ENCODE assay signal across 10 cellular contexts in the genomic region with DNA sequence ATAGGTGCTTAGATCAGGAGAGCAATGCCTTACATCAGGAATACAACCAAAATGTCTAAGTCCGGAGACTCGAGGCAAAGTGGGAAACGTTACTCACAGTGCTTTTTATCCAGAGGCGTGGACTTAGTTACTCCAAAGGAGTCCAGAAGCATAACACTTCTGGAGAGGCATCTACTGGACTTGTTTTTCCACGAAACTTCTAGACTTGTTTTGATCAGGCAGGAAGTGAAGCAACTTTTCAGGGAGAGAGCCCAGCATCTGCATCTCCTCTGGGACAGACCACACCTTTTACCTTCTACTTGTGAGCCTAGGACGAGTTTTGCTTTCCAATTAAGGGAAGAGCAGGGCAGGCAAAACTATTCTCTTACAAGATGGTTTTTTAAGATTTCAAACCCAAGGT. TPM values are rescaled to one million over a fixed set of nuclear protein-coding genes. Genes with fewer than 3 reads are reported as not detected.
DNase-seq lines count a peak whose midpoint lies in the region; ATAC-seq and TF ChIP-seq lines count a peak whose summit lies in the region.
"Had no signal": no experiment of that assay in that cellular context is flagged by ENCODE, and none has a peak within 500 bp of the region (broad histone marks: within the 10 kb centered on the region; RNA-seq: fewer than 3 reads in every experiment).

No MANE protein-coding gene starts in this region.

- peaks cover 50% of the 10 kb centered on the region for H3K27me3 Mint-ChIP-seq in activated naive CD8-positive, alpha-beta T cell treated with anti-CD3 and anti-CD28 coated beads, Interleukin-2, amount 50 U/mL, for 24 hours
- H3K27me3 Mint-ChIP-seq in type B pancreatic cell: peaks cover 28% of the 10 kb centered on the region

- no peak for TF ChIP-seq RAD21 in liver (IDR thresholded peaks at IDR 0.05)

- H3K4me1 ChIP-seq in heart left ventricle: peaks cover 4 to 68% (median 37%) of the 10 kb centered on the region in 12 donors
- peaks cover 13 to 43% (median 31%) of the 10 kb centered on the region in 4 donors for H3K4me1 ChIP-seq in liver (ENCODE audit: control insufficient read depth in 4 of 4, insufficient read depth in 4 of 4, low read length in 3 of 4)
- peaks cover 7 to 80% of the 10 kb centered on the region in 2 donors for H3K4me1 ChIP-seq in left lung

- H3K27ac ChIP-seq in heart left ventricle (peak overlapping the region in 9 of 12 donors; percentile 75 to 96 (median 89)), liver (ENCODE audit: low read depth in 1 of 2, low read length in 2 of 2) (peak overlapping the region; percentile 83 to 90), left lung (peak overlapping the region in 1 of 2 donors; percentile 9)

- H3K36me3 Mint-ChIP-seq in activated naive CD8-positive, alpha-beta T cell treated with anti-CD3 and anti-CD28 coated beads, Interleukin-2, amount 50 U/mL, for 24 hours (ENCODE audit: low read depth): no peaks in the 10 kb centered on the region
- no peaks in the 10 kb centered on the region for H3K36me3 Mint-ChIP-seq in type B pancreatic cell

- TF ChIP-seq POLR2A in heart left ventricle (IDR thresholded peaks at IDR 0.05): no peak

- 44 to 72% (median 60%) methylated on average over 6 of the region's 6 CpGs for WGBS in heart left ventricle, 4 donors
- WGBS in liver: 62% methylated on average over 6 of the region's 6 CpGs

- ATAC-seq in heart left ventricle (no peak), HG03108 (IDR thresholded peaks at IDR 0.05; ENCODE audit: unreplicated experiment) (no peak), left lung (no peak)
- no peak for ATAC-seq in activated naive CD8-positive, alpha-beta T cell treated with anti-CD3 and anti-CD28 coated beads, Interleukin-2, amount 50 U/mL, for 24 hours
- ATAC-seq: PC-3 had no signal

- H3K9me3 ChIP-seq in heart left ventricle (no peaks in the 10 kb centered on the region), liver (ENCODE audit: control insufficient read depth in 4 of 4, low read length in 3 of 4) (no peaks in the 10 kb centered on the region), left lung (no peaks in the 10 kb centered on the region)

- peak overlapping the region; percentile 74 for H3K4me3 Mint-ChIP-seq in activated naive CD8-positive, alpha-beta T cell treated with anti-CD3 and anti-CD28 coated beads, Interleukin-2, amount 50 U/mL, for 24 hours
- peak overlapping the region; percentile 86 for H3K4me3 Mint-ChIP-seq in type B pancreatic cell

- peaks cover 45% of the 10 kb centered on the region for H3K4me1 Mint-ChIP-seq in activated naive CD8-positive, alpha-beta T cell treated with anti-CD3 and anti-CD28 coated beads, Interleukin-2, amount 50 U/mL, for 24 hours
- H3K4me1 Mint-ChIP-seq in type B pancreatic cell (ENCODE audit: unreplicated experiment): peaks cover 46% of the 10 kb centered on the region

- H3K4me3 ChIP-seq in heart left ventricle: peak overlapping the region in 4 of 12 donors; percentile 69 to 90 (median 83)
- no peak overlapping the region for H3K4me3 ChIP-seq in liver (ENCODE audit: low read depth in 1 of 3, low read length in 3 of 3)
- H3K4me3 ChIP-seq in left lung: no peak overlapping the region

- TF ChIP-seq CTCF in heart left ventricle (IDR thresholded peaks at IDR 0.05): no peak
- no peak for TF ChIP-seq CTCF in liver (IDR thresholded peaks at IDR 0.05; ENCODE audit: low read depth, low read length, missing input control)
- TF ChIP-seq CTCF in type B pancreatic cell (conservative IDR thresholded peaks at IDR 0.05): no peak
- no peak for TF ChIP-seq CTCF in left lung (IDR thresholded peaks at IDR 0.05)

- H3K36me3 ChIP-seq in heart left ventricle (no peaks in the 10 kb centered on the region), liver (ENCODE audit: control insufficient read depth in 4 of 4, insufficient read depth in 3 of 4, low read depth in 1 of 4, low read length in 3 of 4) (no peaks in the 10 kb centered on the region), left lung (no peaks in the 10 kb centered on the region)

- DNase-seq in heart left ventricle (no peak), cardiac septum (ENCODE audit: low spot score) (no peak), type B pancreatic cell (ENCODE audit: extremely low spot score, unreplicated experiment) (no peak), NK-92 (lab: John Stamatoyannopoulos, UW; ENCODE audit: unreplicated experiment) (no peak), left lung (no peak)
- DNase-seq in activated naive CD8-positive, alpha-beta T cell treated with anti-CD3 and anti-CD28 coated beads, Interleukin-2, amount 50 U/mL, for 24 hours: no peak
- DNase-seq: foreskin fibroblast, PC-3 had no signal

- H3K27ac Mint-ChIP-seq in activated naive CD8-positive, alpha-beta T cell treated with anti-CD3 and anti-CD28 coated beads, Interleukin-2, amount 50 U/mL, for 24 hours: no peak overlapping the region
- H3K27ac Mint-ChIP-seq in type B pancreatic cell: peak overlapping the region; percentile 84

- intact Hi-C loops in heart left ventricle (cut with DNase I): loop anchor here in 2 of 10 donors (5.0 kb wide), 2 partner anchors 41 to 51 kb away; no protein-coding TSS in a partner anchor
- intact Hi-C loops in cardiac septum (cut with DNase I): no loop called here
- intact Hi-C loops in left lung (cut with DNase I): no loop called here

- no peak overlapping the region for H3K9ac ChIP-seq in liver (ENCODE audit: low read depth in 1 of 2, low read length in 2 of 2)

- no peaks in the 10 kb centered on the region for H3K9me3 Mint-ChIP-seq in activated naive CD8-positive, alpha-beta T cell treated with anti-CD3 and anti-CD28 coated beads, Interleukin-2, amount 50 U/mL, for 24 hours
- H3K9me3 Mint-ChIP-seq in type B pancreatic cell: peaks cover 4% of the 10 kb centered on the region

- H3K27me3 ChIP-seq in heart left ventricle: no peaks in the 10 kb centered on the region
- no peaks in the 10 kb centered on the region for H3K27me3 ChIP-seq in liver (ENCODE audit: control insufficient read depth in 4 of 4, insufficient read depth in 4 of 4, low read length in 3 of 4)
- H3K27me3 ChIP-seq in left lung: no peaks in the 10 kb centered on the region

TF ChIP-seq in liver, 16 proteins besides CTCF, POLR2A, EP300 and RAD21:
- TF ChIP-seq NR2F2 (IDR thresholded peaks at IDR 0.05) (no peak), SP1 (IDR thresholded peaks at IDR 0.05) (no peak), FOXA1 (IDR thresholded peaks at IDR 0.05) (no peak), HNF4G (IDR thresholded peaks at IDR 0.05) (no peak), FOXA2 (IDR thresholded peaks at IDR 0.05) (no peak)
- TF ChIP-seq, protein P1, sequence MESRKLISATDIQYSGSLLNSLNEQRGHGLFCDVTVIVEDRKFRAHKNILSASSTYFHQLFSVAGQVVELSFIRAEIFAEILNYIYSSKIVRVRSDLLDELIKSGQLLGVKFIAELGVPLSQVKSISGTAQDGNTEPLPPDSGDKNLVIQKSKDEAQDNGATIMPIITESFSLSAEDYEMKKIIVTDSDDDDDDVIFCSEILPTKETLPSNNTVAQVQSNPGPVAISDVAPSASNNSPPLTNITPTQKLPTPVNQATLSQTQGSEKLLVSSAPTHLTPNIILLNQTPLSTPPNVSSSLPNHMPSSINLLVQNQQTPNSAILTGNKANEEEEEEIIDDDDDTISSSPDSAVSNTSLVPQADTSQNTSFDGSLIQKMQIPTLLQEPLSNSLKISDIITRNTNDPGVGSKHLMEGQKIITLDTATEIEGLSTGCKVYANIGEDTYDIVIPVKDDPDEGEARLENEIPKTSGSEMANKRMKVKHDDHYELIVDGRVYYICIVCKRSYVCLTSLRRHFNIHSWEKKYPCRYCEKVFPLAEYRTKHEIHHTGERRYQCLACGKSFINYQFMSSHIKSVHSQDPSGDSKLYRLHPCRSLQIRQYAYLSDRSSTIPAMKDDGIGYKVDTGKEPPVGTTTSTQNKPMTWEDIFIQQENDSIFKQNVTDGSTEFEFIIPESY (IDR thresholded peaks at IDR 0.05): no peak

RNA-seq across cellular contexts. Expression of a gene that starts 1.2 kb away (rescaled TPM):
- total RNA-seq in heart left ventricle (100 to 1,000 TPM in 4 of 9 donors, 10 to 100 TPM in 5; 56.0 to 139 (median 92.0) TPM), cardiac septum (67.0 TPM), liver (10 to 100 TPM; 40.9 to 74.0 TPM), type B pancreatic cell (ENCODE audit: low replicate concordance) (85.2 and 187 TPM in 2 replicates), left lung (100 to 1,000 TPM in 1 of 2 donors, 10 to 100 TPM in 1; 93.0 to 116 TPM)
- polyA plus RNA-seq in heart left ventricle (10 to 100 TPM; 29.1 to 29.5 TPM), liver (10 to 100 TPM; 23.2 to 24.3 TPM)
